ENCODE assay signal across 8 cellular contexts in the genomic region with DNA sequence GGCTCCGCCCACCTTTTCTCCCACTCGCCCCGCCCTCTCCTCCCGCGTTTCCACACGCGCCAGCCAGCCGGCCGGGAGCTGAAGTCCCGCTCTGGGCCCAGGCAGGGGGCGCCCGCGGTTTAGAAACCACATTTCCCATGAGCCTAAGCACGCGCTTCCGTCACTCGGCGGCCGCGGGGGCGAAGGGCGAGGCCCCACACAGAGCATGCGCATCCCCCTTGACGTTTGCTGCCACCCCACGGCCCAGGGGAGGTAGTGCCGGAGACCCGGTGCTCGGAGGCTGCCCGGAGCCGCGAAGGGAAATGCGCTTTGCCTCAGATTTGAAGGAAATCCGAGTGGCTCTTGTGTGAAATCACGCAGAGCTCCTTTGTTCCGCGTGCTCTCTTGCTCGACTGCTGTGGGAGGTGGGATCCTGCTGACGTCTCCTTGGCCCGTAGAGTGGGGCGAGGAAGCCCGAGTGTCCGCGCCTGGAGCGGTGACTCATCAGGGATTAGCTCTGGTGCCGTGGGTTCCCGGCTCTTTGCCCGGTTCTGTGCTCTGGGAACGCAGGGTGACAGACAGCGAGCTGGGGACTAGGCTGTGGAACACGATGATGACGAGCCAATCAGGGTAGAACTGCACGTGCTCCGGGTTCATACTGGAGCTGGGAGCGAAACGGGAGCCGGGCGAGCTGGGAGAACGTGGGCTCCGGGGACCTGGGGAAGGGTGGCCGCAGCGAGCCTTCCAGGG. TPM values are rescaled to one million over a fixed set of nuclear protein-coding genes. Genes with fewer than 3 reads are reported as not detected.
DNase-seq lines count a peak whose midpoint lies in the region; TF ChIP-seq lines count a peak whose summit lies in the region.

No MANE protein-coding gene starts in this region.

- DNase-seq in GM06990 (ENCODE audit: extremely low read depth, insufficient read length) = peak; percentile 100
- DNase-seq in HFF-Myc (ENCODE audit: extremely low read depth, low read depth) = peak; percentile 94
- peak; percentile 99 for DNase-seq in MV-4-11 (lab: John Stamatoyannopoulos, UW)
- peak; percentile 98 for DNase-seq in SK-MEL-5 (ENCODE audit: low read depth, low spot score)
- peak; percentile 98 for DNase-seq in activated naive CD4-positive, alpha-beta T cell treated with anti-CD3 and anti-CD28 coated beads, Interleukin-2, amount 50 U/mL, for 16 hours
- DNase-seq in globus pallidus (ENCODE audit: low spot score) = peak; percentile 99
- DNase-seq in occipital lobe (lab: John Stamatoyannopoulos, UW) = peak; percentile 98
- DNase-seq in testis = peak; percentile 99

- H3K4me3 ChIP-seq in GM06990 (replicated peaks; ENCODE audit: low read depth, low read length) = peak overlapping the region; percentile 84
- H3K4me3 ChIP-seq in HFF-Myc (replicated peaks; ENCODE audit: low read depth, low read length) = peak overlapping the region; percentile 87
- peak overlapping the region; percentile 79 to 90 for H3K4me3 ChIP-seq in testis

- no peaks in the 10 kb centered on the region for H3K9me3 ChIP-seq in testis

- in situ Hi-C loops in SK-MEL-5 (cut with HindIII; ENCODE audit: low pct_unique_long_range_greater_than_20kb, low sequenced_read_pairs) = no loop called here

- WGBS in testis, 2 donors = 0% methylated on average over 10 to 59 of the region's 61 CpGs

- no peaks in the 10 kb centered on the region for H3K27me3 ChIP-seq in GM06990 (replicated peaks; ENCODE audit: control insufficient read depth, insufficient read depth, low read length)
- H3K27me3 ChIP-seq in testis = no peaks in the 10 kb centered on the region

- TF ChIP-seq CTCF in GM06990 (IDR thresholded peaks at IDR 0.05; ENCODE audit: insufficient read depth, low read length, poor library complexity, severe bottlenecking) (peak; percentile 89), HFF-Myc (IDR thresholded peaks at IDR 0.05; ENCODE audit: low read depth, low read length, missing control alignments) (peak; percentile 75), testis (IDR thresholded peaks at IDR 0.05) (peak; percentile 68 to 93 (median 93))

- intact Hi-C loops in testis (cut with DNase I; ENCODE audit: low total_unique reads) = no loop called here

- H3K4me1 ChIP-seq in testis = no peaks in the 10 kb centered on the region

- peak; percentile 81 for TF ChIP-seq POLR2A in testis (IDR thresholded peaks at IDR 0.05)

- no peaks in the 10 kb centered on the region for H3K36me3 ChIP-seq in GM06990 (ENCODE audit: control insufficient read depth, insufficient read depth, low read length)
- H3K36me3 ChIP-seq in testis (ENCODE audit: low read depth, missing control alignments) = no peaks in the 10 kb centered on the region

- H3K27ac ChIP-seq in testis = peak overlapping the region; percentile 95 to 96

RNA-seq across cellular contexts. Expression of gene B3GALNT2, which starts 0.4 kb away (rescaled TPM):
- total RNA-seq in SK-MEL-5 (2014; rRNA removed; shearing (Covaris generic)) = 28.4 and 33.1 TPM in 2 replicates
- polyA plus RNA-seq in SK-MEL-5 (2015; cell fraction: cytosol; rRNA removed) = 18.9 and 22.0 TPM in 2 replicates
- polyA plus RNA-seq in SK-MEL-5 (2015; cell fraction: nucleus; rRNA removed) = 21.5 and 30.2 TPM in 2 replicates
- total RNA-seq in occipital lobe (20.3 TPM), testis (10 to 100 TPM; 32.3 to 62.5 TPM)
- polyA plus RNA-seq in testis (ENCODE audit: insufficient read depth, low read depth, low replicate concordance) = 18.3 TPM

Comparison
In these comparisons a context has a peak if more than half of its experiments do, and no peak if none do; other contexts are left out.
1. Peak in every context shown above with its lines: DNase-seq, H3K4me3 ChIP-seq and H3K27ac ChIP-seq.